Comparison of ENCODE assay signal across 28 cellular contexts in the genomic region with DNA sequence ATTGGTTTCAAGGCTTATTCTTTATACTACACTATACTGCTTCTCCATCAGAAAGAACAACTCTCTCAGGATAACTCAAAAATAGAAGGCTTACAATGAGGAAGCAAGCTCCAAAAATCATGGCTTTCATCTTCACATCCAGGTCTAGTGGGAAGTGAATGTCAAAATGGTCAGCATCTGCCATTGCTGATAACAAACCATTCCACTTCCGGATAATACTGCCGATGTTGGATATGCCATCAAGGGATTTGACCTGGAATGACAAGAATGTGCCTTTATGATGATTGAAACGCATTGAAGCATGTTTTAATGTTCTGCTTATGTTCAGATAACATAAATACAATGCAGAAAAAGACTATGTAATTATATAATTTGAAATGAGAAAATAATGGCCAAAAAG. TPM values are rescaled to one million over a fixed set of nuclear protein-coding genes. Genes with fewer than 3 reads are reported as not detected.
"Had no signal": no experiment of that assay in that cellular context is flagged by ENCODE, and none has a peak within 500 bp of the region (broad histone marks: within the 10 kb centered on the region; RNA-seq: fewer than 3 reads in every experiment).

No MANE protein-coding gene starts in this region.

- H3K36me3 ChIP-seq: prostate gland had no signal

- H3K4me3 ChIP-seq: body of pancreas, pancreas, prostate gland, sigmoid colon, thyroid gland had no signal

- H3K27ac ChIP-seq: body of pancreas, epithelial cell of prostate, pancreas, prostate gland, thyroid gland had no signal

- H3K27me3 ChIP-seq: body of pancreas, pancreas, sigmoid colon, thyroid gland had no signal

- DNase-seq: activated CD4-positive, alpha-beta T cell treated with anti-CD3 and anti-CD28 coated beads for 36 hours; activated CD4-positive, CD25-positive, alpha-beta regulatory T cell; activated CD8-positive, alpha-beta memory T cell treated with anti-CD3 and anti-CD28 coated beads, Interleukin-2, amount 10 ng/mL, durations not matched to agents 7 days and 5 days; activated CD8-positive, alpha-beta T cell treated with anti-CD3 and anti-CD28 coated beads, Interleukin-2, amount 10 ng/mL, durations not matched to agents 7 days and 5 days; activated effector memory CD4-positive, alpha-beta T cell treated with Interleukin-2 at 50 U/mL for 16 hours; activated naive CD4-positive, alpha-beta T cell treated with Interleukin-2 at 50 U/mL for 16 hours; anterior cingulate cortex; body of pancreas; cortex of kidney; endodermal cell; glutamatergic neuron; left ventricle myocardium superior; midbrain; naive thymus-derived CD8-positive, alpha-beta T cell; nucleus accumbens; pancreas; sigmoid colon; small intestine; stimulated activated CD4-positive, alpha-beta T cell treated with anti-CD3 and anti-CD28 coated beads, Interleukin-1b, Interleukin-23, amount 100 ng/mL, for 48 hours; stimulated activated CD4-positive, alpha-beta T cell treated with anti-CD3 and anti-CD28 coated beads, Interleukin-4, amount 100 ng/mL, for 4 hours; stimulated activated CD8-positive, alpha-beta memory T cell treated with anti-CD3 and anti-CD28 coated beads, Interleukin-4, amount 100 ng/mL, for 48 hours; stimulated activated naive CD8-positive, alpha-beta T cell treated with anti-CD3 and anti-CD28 coated beads, Interleukin-15, amount 100 ng/mL, for 72 hours; substantia nigra; SW 1271; T1000; thyroid gland had no signal

- H3K4me1 ChIP-seq: body of pancreas, pancreas, prostate gland had no signal

- H3K9me3 ChIP-seq: body of pancreas, pancreas, prostate gland, sigmoid colon, thyroid gland had no signal

RNA-seq across cellular contexts. Expression of a gene that starts 34.0 kb away (rescaled TPM):
- total RNA-seq: naive thymus-derived CD8-positive, alpha-beta T cell had no signal

RNA-seq across cellular contexts. Expression of a gene that starts 55.9 kb away (rescaled TPM):
- total RNA-seq: activated CD4-positive, alpha-beta T cell treated with anti-CD3 and anti-CD28 coated beads for 36 hours; activated CD8-positive, alpha-beta memory T cell treated with anti-CD3 and anti-CD28 coated beads, Interleukin-2, amount 10 ng/mL, durations not matched to agents 7 days and 5 days; naive thymus-derived CD8-positive, alpha-beta T cell had no signal
